15 cellular contexts compared by ENCODE assay signal in genomic region chr16:85498607-85499006, GRCh38.
A peak's percentile ranks its signal among the peaks of the same experiment; 100 is the strongest.
DNase-seq lines count a peak whose midpoint lies in the region; ATAC-seq, FAIRE-seq and TF ChIP-seq lines count a peak whose summit lies in the region.
"Had no signal": no experiment of that assay in that cellular context is flagged by ENCODE, and none has a peak within 500 bp of the region (broad histone marks: within the 10 kb centered on the region; RNA-seq: fewer than 3 reads in every experiment).

No MANE protein-coding gene starts in this region.

- H3K9ac ChIP-seq in MM.1S (ENCODE audit: low read length) = no peak overlapping the region
- H3K9ac ChIP-seq in H1 (replicated peaks in 1 of 4; ENCODE audit: extremely low read depth in 1 of 4, low read depth in 3 of 4, low read length in 3 of 4) = no peak overlapping the region

- ATAC-seq in heart right ventricle (peak; percentile 50 to 81 (median 64)), HG02973 (IDR thresholded peaks at IDR 0.05; ENCODE audit: unreplicated experiment) (no peak)

- H2BK15ac ChIP-seq in H1 (ENCODE audit: low read length) = no peak overlapping the region

- H3K18ac ChIP-seq in H1 (ENCODE audit: extremely low read depth, low read length) = no peak overlapping the region

- no peaks in the 10 kb centered on the region for H3K23me2 ChIP-seq in H1 (ENCODE audit: low read depth, low read length)

- H3K27ac ChIP-seq in heart right ventricle (no peak overlapping the region), left ventricle myocardium inferior (replicated peaks) (no peak overlapping the region), MM.1S (ENCODE audit: low read length) (peak overlapping the region; percentile 20; the same call in 1 of the 2 replicates), H1 (ENCODE audit: low read depth, low read length) (no peak overlapping the region), substantia nigra (ENCODE audit: low read depth, low read length, poor library complexity, severe bottlenecking) (no peak overlapping the region)
- H3K27ac ChIP-seq in effector memory CD4-positive, alpha-beta T cell (ENCODE audit: insufficient read depth, low read length, poor library complexity, severe bottlenecking) = no peak overlapping the region
- H3K27ac ChIP-seq: hepatocyte, tibial artery had no signal

- WGBS in heart right ventricle, 2 donors = 71% methylated on average over 8 of the region's 8 CpGs
- WGBS in H1 (ENCODE audit: extremely low coverage in 1 of 2, insufficient coverage in 1 of 2, insufficient read length in 1 of 2, insufficient replicate concordance in 2 of 2, low coverage in 1 of 2, low lambda C conversion rate in 2 of 2, missing lambda C conversion rate in 1 of 2), 2 experiments = 96% methylated on average over 8 of the region's 8 CpGs; no CpG with 5 or more reads in 1 of the 2 experiments

- H2BK5ac ChIP-seq in H1 (ENCODE audit: low read depth, low read length) = no peak overlapping the region

- H2BK20ac ChIP-seq in H1 (ENCODE audit: low read length) = no peak overlapping the region

- H3K4me1 ChIP-seq in heart right ventricle (no peaks in the 10 kb centered on the region), left ventricle myocardium inferior (peaks cover 6% of the 10 kb centered on the region), MM.1S (ENCODE audit: low read length) (peaks cover 8% of the 10 kb centered on the region), H1 (replicated peaks in 1 of 4; ENCODE audit: control insufficient read depth in 3 of 4, insufficient read depth in 4 of 4, low read length in 3 of 4) (no peaks in the 10 kb centered on the region; a peak in 1 of 7 replicates)
- H3K4me1 ChIP-seq in effector memory CD4-positive, alpha-beta T cell (ENCODE audit: control insufficient read depth, insufficient read depth, low read length, poor library complexity, severe bottlenecking) = no peaks in the 10 kb centered on the region
- H3K4me1 ChIP-seq: tibial artery had no signal

- no peak overlapping the region for H4K5ac ChIP-seq in H1 (ENCODE audit: insufficient read length, low read depth, low read length)

- no peak overlapping the region for H3K23ac ChIP-seq in H1 (ENCODE audit: insufficient read length)

- H4K8ac ChIP-seq in H1 (ENCODE audit: extremely low read depth, insufficient read depth, low read length) = no peak overlapping the region

- no peak for TF ChIP-seq CTCF in heart right ventricle (IDR thresholded peaks at IDR 0.05)
- TF ChIP-seq CTCF in left ventricle myocardium inferior (IDR thresholded peaks at IDR 0.05; ENCODE audit: borderline replicate concordance) = no peak
- TF ChIP-seq CTCF in MM.1S (IDR thresholded peaks at IDR 0.05; ENCODE audit: low read length) = no peak
- no peak for TF ChIP-seq CTCF in H1 (IDR thresholded peaks at IDR 0.05; ENCODE audit: control extremely low read depth in 1 of 3, insufficient read depth in 1 of 3, low read depth in 1 of 3, low read length in 3 of 3)

- CTCF ChIA-PET in H1 (lab: Charles Lee; ENCODE audit: partially characterized antibody) = interaction anchor here (0.7 to 2.6 kb wide), 6 partner anchors 11 to 117 kb away, joined by 3 to 8 read pairs (median 3); no protein-coding TSS in a partner anchor

- no peak overlapping the region for H2BK120ac ChIP-seq in H1 (replicated peaks; ENCODE audit: low read depth, low read length)

- no peak for FAIRE-seq in H1 (lab: Jason Lieb, UNC)
- FAIRE-seq: TTC549 had no signal

- H3K27me3 ChIP-seq in heart right ventricle = no peaks in the 10 kb centered on the region
- no peaks in the 10 kb centered on the region for H3K27me3 ChIP-seq in left ventricle myocardium inferior (ENCODE audit: low read depth)
- peaks cover 4% of the 10 kb centered on the region; the same call in 1 of the 2 replicates for H3K27me3 ChIP-seq in MM.1S (replicated peaks; ENCODE audit: insufficient read depth, low read length)
- H3K27me3 ChIP-seq in H1 (replicated peaks in 1 of 4; ENCODE audit: control insufficient read depth in 3 of 4, extremely low read depth in 1 of 4, insufficient read depth in 3 of 4, low read length in 3 of 4) = no peaks in the 10 kb centered on the region
- no peaks in the 10 kb centered on the region for H3K27me3 ChIP-seq in effector memory CD4-positive, alpha-beta T cell (replicated peaks; ENCODE audit: control insufficient read depth, insufficient read depth, low read length, poor library complexity, severe bottlenecking)
- H3K27me3 ChIP-seq: hepatocyte, tibial artery had no signal

- no peak overlapping the region for H3K56ac ChIP-seq in H1 (replicated peaks; ENCODE audit: insufficient read length, low read depth, low read length)

- H4K91ac ChIP-seq in H1 (replicated peaks; ENCODE audit: insufficient read length, low read length) = peak overlapping the region; percentile 39

- TF ChIP-seq POLR2A in H1 (IDR thresholded peaks at IDR 0.05; ENCODE audit: control extremely low read depth in 1 of 2, low read depth in 2 of 2, low read length in 2 of 2) = no peak

- no peaks in the 10 kb centered on the region; the same call in 1 of the 2 replicates for H3K79me1 ChIP-seq in H1 (ENCODE audit: low read depth, low read length)

- H2AK5ac ChIP-seq in H1 (ENCODE audit: low read depth, low read length) = no peak overlapping the region

- no peak overlapping the region for H3K4ac ChIP-seq in H1 (replicated peaks; ENCODE audit: insufficient read length, low read depth, low read length)

- intact Hi-C loops in heart right ventricle (cut with DNase I) (no loop called here), left ventricle myocardium inferior (cut with micrococcal nuclease) (no loop called here)

- DNase-seq in heart right ventricle (no peak), left ventricle myocardium inferior (no peak), MM.1S (peak; percentile 89), H1 (ENCODE audit: low read depth in 1 of 2, low spot score in 2 of 2) (no peak), NCI-H2081 (lab: John Stamatoyannopoulos, UW) (no peak), substantia nigra (lab: John Stamatoyannopoulos, UW) (no peak)
- no peak for DNase-seq in effector memory CD4-positive, alpha-beta T cell
- DNase-seq: activated T-cell treated with anti-CD3 and anti-CD28 coated beads, Interleukin-2, amount 50 U/mL, for 1 hour; AML-193; mesendoderm; NCI-H1436; tibial artery had no signal

- H3K9me3 ChIP-seq in heart right ventricle (no peaks in the 10 kb centered on the region), left ventricle myocardium inferior (replicated peaks) (no peaks in the 10 kb centered on the region), MM.1S (replicated peaks; ENCODE audit: insufficient read depth, low read length) (no peaks in the 10 kb centered on the region), H1 (ENCODE audit: insufficient read depth in 2 of 2, low read depth in 1 of 2, low read length in 1 of 2) (no peaks in the 10 kb centered on the region)
- H3K9me3 ChIP-seq in effector memory CD4-positive, alpha-beta T cell (ENCODE audit: control insufficient read depth, low read length) = no peaks in the 10 kb centered on the region
- H3K9me3 ChIP-seq: tibial artery had no signal

- no peak for TF ChIP-seq EP300 in H1 (IDR thresholded peaks at IDR 0.05; ENCODE audit: borderline replicate concordance in 1 of 2, low read depth in 2 of 2, low read length in 2 of 2)

- no peaks in the 10 kb centered on the region for H3K36me3 ChIP-seq in heart right ventricle
- no peaks in the 10 kb centered on the region for H3K36me3 ChIP-seq in left ventricle myocardium inferior
- no peaks in the 10 kb centered on the region for H3K36me3 ChIP-seq in MM.1S (replicated peaks; ENCODE audit: insufficient read depth, low read length)
- H3K36me3 ChIP-seq in H1 (ENCODE audit: control insufficient read depth in 2 of 4, insufficient read depth in 4 of 4, low read length in 3 of 4) = no peaks in the 10 kb centered on the region
- H3K36me3 ChIP-seq in effector memory CD4-positive, alpha-beta T cell (ENCODE audit: control insufficient read depth, insufficient read depth, low read length) = no peaks in the 10 kb centered on the region
- H3K36me3 ChIP-seq: tibial artery had no signal

- POLR2A ChIA-PET in H1 (lab: Charles Lee; ENCODE audit: partially characterized antibody) = no interaction called here

- no peaks in the 10 kb centered on the region for H3F3A ChIP-seq in MM.1S (ENCODE audit: insufficient read depth, low read length)

- H3K79me2 ChIP-seq in MM.1S (ENCODE audit: low read length) (no peaks in the 10 kb centered on the region), H1 (ENCODE audit: control insufficient read depth in 1 of 2, insufficient read depth in 2 of 2, low read length in 2 of 2) (no peaks in the 10 kb centered on the region)

- TF ChIP-seq RAD21 in H1 (IDR thresholded peaks at IDR 0.05 in 1 of 2, conservative IDR thresholded peaks at IDR 0.05 in 1 of 2; ENCODE audit: low read depth in 2 of 2, low read length in 2 of 2) = no peak

- no peak overlapping the region for H2AFZ ChIP-seq in MM.1S (ENCODE audit: low read length)
- no peak overlapping the region for H2AFZ ChIP-seq in H1 (ENCODE audit: low read length)
- H2AFZ ChIP-seq: hepatocyte had no signal

- H3K4me3 ChIP-seq in heart right ventricle (no peak overlapping the region), left ventricle myocardium inferior (no peak overlapping the region), MM.1S (ENCODE audit: low read length) (no peak overlapping the region), H1 (ENCODE audit: extremely low read depth in 1 of 4, insufficient read depth in 2 of 4, low read depth in 3 of 4, low read length in 4 of 4) (no peak overlapping the region)
- no peak overlapping the region for H3K4me3 ChIP-seq in effector memory CD4-positive, alpha-beta T cell (ENCODE audit: insufficient read depth, low read depth, low read length, poor library complexity, severe bottlenecking)
- H3K4me3 ChIP-seq: hepatocyte, tibial artery had no signal

- no peak overlapping the region for H2BK12ac ChIP-seq in H1 (ENCODE audit: low read depth, low read length)

- H3K9me2 ChIP-seq in MM.1S (replicated peaks; ENCODE audit: insufficient read depth, low read length) = no peaks in the 10 kb centered on the region

- H3K4me2 ChIP-seq in MM.1S (ENCODE audit: low read depth, low read length) (no peak overlapping the region), H1 (ENCODE audit: insufficient read depth in 1 of 2, low read depth in 2 of 2, low read length in 2 of 2) (no peak overlapping the region)
- H3K4me2 ChIP-seq: hepatocyte had no signal

- H3K14ac ChIP-seq in H1 (ENCODE audit: insufficient read length) = no peak overlapping the region

- no peaks in the 10 kb centered on the region for H4K20me1 ChIP-seq in MM.1S (ENCODE audit: insufficient read depth, low read length)
- H4K20me1 ChIP-seq in H1 (replicated peaks in 1 of 2; ENCODE audit: control insufficient read depth in 1 of 2, insufficient read depth in 2 of 2, low read length in 2 of 2) = peaks cover 0 to 9% of the 10 kb centered on the region in 2 experiments

TF ChIP-seq in H1, 55 proteins besides CTCF, POLR2A, EP300 and RAD21 (continues in another document):
- TF ChIP-seq SP4 (IDR thresholded peaks at IDR 0.05; ENCODE audit: low read length) = no peak
- TF ChIP-seq SIRT6 (IDR thresholded peaks at IDR 0.05; ENCODE audit: low read length) = no peak
- no peak for TF ChIP-seq CTBP2 (IDR thresholded peaks at IDR 0.05; ENCODE audit: borderline replicate concordance, insufficient read depth, insufficient read length, low read length)
- no peak for TF ChIP-seq RFX5 (IDR thresholded peaks at IDR 0.05; ENCODE audit: borderline replicate concordance, low read depth, low read length)
- no peak for TF ChIP-seq CHD1 (IDR thresholded peaks at IDR 0.05; ENCODE audit: low read depth, low read length)
- no peak for TF ChIP-seq ASH2L (IDR thresholded peaks at IDR 0.05; ENCODE audit: low read length)
